1 cellular context compared by ENCODE assay signal in genomic region chr9:133397370-133397769, GRCh38.
TF ChIP-seq lines count a peak whose summit lies in the region.

No MANE protein-coding gene starts in this region.

TF ChIP-seq in HEK293, 187 proteins besides CTCF, POLR2A, EP300 and RAD21 (continued from another document):
- no peak for TF ChIP-seq TSHZ1 (tag by site-specific recombination; IDR thresholded peaks at IDR 0.05; ENCODE audit: borderline replicate concordance)
- TF ChIP-seq ZNF16 (tag by site-specific recombination; IDR thresholded peaks at IDR 0.05; ENCODE audit: low read depth) = peak; percentile 87
- no peak for TF ChIP-seq ZNF37A (tag by site-specific recombination; IDR thresholded peaks at IDR 0.05)
- peak; percentile 55 for TF ChIP-seq SCRT2 (tag by site-specific recombination; IDR thresholded peaks at IDR 0.05)
- no peak for TF ChIP-seq HOXC10 (CRISPR knock-in tag; IDR thresholded peaks at IDR 0.05)
- no peak for TF ChIP-seq ZNF211 (tag by site-specific recombination; IDR thresholded peaks at IDR 0.05; ENCODE audit: low read depth)
- no peak for TF ChIP-seq PRDM6 (tag by site-specific recombination; IDR thresholded peaks at IDR 0.05)
- no peak for TF ChIP-seq MZF1 (tag by site-specific recombination; IDR thresholded peaks at IDR 0.05; ENCODE audit: borderline replicate concordance)
- no peak for TF ChIP-seq ZNF223 (tag by site-specific recombination; IDR thresholded peaks at IDR 0.05)
- no peak for TF ChIP-seq ZNF24 (tag by site-specific recombination; IDR thresholded peaks at IDR 0.05)
- no peak for TF ChIP-seq ZNF677 (tag by site-specific recombination; IDR thresholded peaks at IDR 0.05)
